In the genomic region with DNA sequence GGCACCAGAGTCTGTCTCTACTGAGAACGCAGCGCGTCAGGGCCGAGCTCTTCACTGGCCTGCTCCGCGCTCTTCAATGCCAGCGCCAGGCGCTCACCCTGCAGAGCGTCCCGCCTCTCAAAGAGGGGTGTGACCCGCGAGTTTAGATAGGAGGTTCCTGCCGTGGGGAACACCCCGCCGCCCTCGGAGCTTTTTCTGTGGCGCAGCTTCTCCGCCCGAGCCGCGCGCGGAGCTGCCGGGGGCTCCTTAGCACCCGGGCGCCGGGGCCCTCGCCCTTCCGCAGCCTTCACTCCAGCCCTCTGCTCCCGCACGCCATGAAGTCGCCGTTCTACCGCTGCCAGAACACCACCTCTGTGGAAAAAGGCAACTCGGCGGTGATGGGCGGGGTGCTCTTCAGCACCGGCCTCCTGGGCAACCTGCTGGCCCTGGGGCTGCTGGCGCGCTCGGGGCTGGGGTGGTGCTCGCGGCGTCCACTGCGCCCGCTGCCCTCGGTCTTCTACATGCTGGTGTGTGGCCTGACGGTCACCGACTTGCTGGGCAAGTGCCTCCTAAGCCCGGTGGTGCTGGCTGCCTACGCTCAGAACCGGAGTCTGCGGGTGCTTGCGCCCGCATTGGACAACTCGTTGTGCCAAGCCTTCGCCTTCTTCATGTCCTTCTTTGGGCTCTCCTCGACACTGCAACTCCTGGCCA, we compare ENCODE assay signal across 8 cellular contexts. TPM values are rescaled to one million over a fixed set of nuclear protein-coding genes. Genes with fewer than 3 reads are reported as not detected.
A peak's percentile ranks its signal among the peaks of the same experiment; 100 is the strongest.
DNase-seq lines count a peak whose midpoint lies in the region; ATAC-seq and TF ChIP-seq lines count a peak whose summit lies in the region.

A gene with protein sequence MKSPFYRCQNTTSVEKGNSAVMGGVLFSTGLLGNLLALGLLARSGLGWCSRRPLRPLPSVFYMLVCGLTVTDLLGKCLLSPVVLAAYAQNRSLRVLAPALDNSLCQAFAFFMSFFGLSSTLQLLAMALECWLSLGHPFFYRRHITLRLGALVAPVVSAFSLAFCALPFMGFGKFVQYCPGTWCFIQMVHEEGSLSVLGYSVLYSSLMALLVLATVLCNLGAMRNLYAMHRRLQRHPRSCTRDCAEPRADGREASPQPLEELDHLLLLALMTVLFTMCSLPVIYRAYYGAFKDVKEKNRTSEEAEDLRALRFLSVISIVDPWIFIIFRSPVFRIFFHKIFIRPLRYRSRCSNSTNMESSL (plus strand): TSS at position 198 of the 690 bp plus-strand sequence. CDS start 117 bp downstream, at position 315.

- in situ Hi-C loops in GM23248 (cut with MboI), result no loop called here

- H3K4me1 ChIP-seq in GM23248 (ENCODE audit: insufficient read depth) (peaks cover 24% of the 10 kb centered on the region), foreskin keratinocyte (no peaks in the 10 kb centered on the region), ovary (ENCODE audit: insufficient read depth) (peaks cover 5% of the 10 kb centered on the region)

- no peak for TF ChIP-seq EP300 in ovary (IDR thresholded peaks at IDR 0.05)

- no peaks in the 10 kb centered on the region for H4K20me1 ChIP-seq in GM23248 (ENCODE audit: insufficient read depth)

- peak; percentile 46 for ATAC-seq in foreskin keratinocyte
- ATAC-seq in HG03342 (IDR thresholded peaks at IDR 0.05; ENCODE audit: unreplicated experiment), result no peak
- ATAC-seq in HG02571 (IDR thresholded peaks at IDR 0.05; ENCODE audit: unreplicated experiment), result no peak
- ATAC-seq in HG02678 (IDR thresholded peaks at IDR 0.05; ENCODE audit: unreplicated experiment), result no peak

- WGBS in GM23248 (ENCODE audit: low coverage in 1 of 2, low lambda C conversion rate in 2 of 2, missing lambda C conversion rate in 2 of 2), 2 experiments, result 4 to 6% methylated on average over 50 to 57 of the region's 58 CpGs
- 1 to 2% (median 1%) methylated on average over 42 to 58 of the region's 58 CpGs for WGBS in ovary, 3 donors

- H2AFZ ChIP-seq in GM23248, result peak within 1 kb of the TSS; percentile 78

- H3K9me2 ChIP-seq in GM23248 (ENCODE audit: insufficient read depth), result no peaks in the 10 kb centered on the region

- no peak within 1 kb of the TSS for H3K9ac ChIP-seq in GM23248

- peak within 1 kb of the TSS; percentile 80 for H3K4me2 ChIP-seq in GM23248 (ENCODE audit: unreplicated experiment)

- TF ChIP-seq POLR2A in ovary (IDR thresholded peaks at IDR 0.05), result no peak

- H3K27ac ChIP-seq in GM23248 (peak within 1 kb of the TSS; percentile 61), foreskin keratinocyte (no peak within 1 kb of the TSS), ovary (no peak within 1 kb of the TSS)

- no peaks in the 10 kb centered on the region for H3K79me2 ChIP-seq in GM23248 (ENCODE audit: insufficient read depth)

- no peak for TF ChIP-seq CTCF in foreskin keratinocyte (conservative IDR thresholded peaks at IDR 0.05)
- no peak for TF ChIP-seq CTCF in ovary (IDR thresholded peaks at IDR 0.05)

- H3K27me3 ChIP-seq in GM23248 (replicated peaks; ENCODE audit: insufficient read depth), result peaks cover 18% of the 10 kb centered on the region
- peaks cover 92% of the 10 kb centered on the region for H3K27me3 ChIP-seq in foreskin keratinocyte
- no peaks in the 10 kb centered on the region for H3K27me3 ChIP-seq in ovary

- peak within 1 kb of the TSS; percentile 69 for H3K4me3 ChIP-seq in GM23248
- peak within 1 kb of the TSS; percentile 47 for H3K4me3 ChIP-seq in ovary

- intact Hi-C loops in ovary (cut with DNase I), result no loop called here

- H3K36me3 ChIP-seq in GM23248 (ENCODE audit: low read depth) (no peaks in the 10 kb centered on the region), ovary (no peaks in the 10 kb centered on the region)

- H3F3A ChIP-seq in GM23248 (ENCODE audit: insufficient read depth), result peaks cover 15% of the 10 kb centered on the region

- H3K9me3 ChIP-seq in GM23248 (ENCODE audit: low read depth) (no peaks in the 10 kb centered on the region), ovary (no peaks in the 10 kb centered on the region)

- DNase-seq in GM23248, result peak; percentile 53
- peak; percentile 67 for DNase-seq in activated CD8-positive, alpha-beta memory T cell treated with anti-CD3 and anti-CD28 coated beads, Interleukin-2, amount 50 U/mL, for 48 hours
- DNase-seq in foreskin keratinocyte, result no peak
- peak in 2 of 5 donors; percentile 18 to 37 for DNase-seq in ovary
- no peak for DNase-seq in T1000 (lab: John Stamatoyannopoulos, UW)

RNA-seq across cellular contexts. Expression of the gene that starts here (rescaled TPM):
- total RNA-seq in GM23248 (2014; rRNA removed; shearing (Covaris generic)), result not detected in 2 replicates
- polyA plus RNA-seq in GM23248 (2016; fragmentation: Nextera tagmentation; extraction: Ambion mirVana), result 0.09 and 0.18 TPM in 2 replicates
- total RNA-seq in foreskin keratinocyte, result not detected in 2 replicates
- not detected in 2 replicates for polyA plus RNA-seq in foreskin keratinocyte
- 1 to 10 TPM in 1 of 7 donors, under 1 TPM in 6; 0.10 to 1.0 (median 0.52) TPM for total RNA-seq in ovary
- polyA plus RNA-seq in ovary, result 1 to 10 TPM in 1 of 2 donors, under 1 TPM in 1; 0.17 to 1.8 TPM

Comparison
In these comparisons a context has a peak if more than half of its experiments do, and no peak if none do; other contexts are left out.
1. Peak in DNase-seq, H3K4me3 ChIP-seq, H3K27ac ChIP-seq and H3K4me2 ChIP-seq in GM23248; RNA of the gene not detected or under 1 TPM.
2. Peak in ATAC-seq in foreskin keratinocyte; RNA of the gene not detected or under 1 TPM.